ENCODE assay signal across 10 cellular contexts in the genomic region with DNA sequence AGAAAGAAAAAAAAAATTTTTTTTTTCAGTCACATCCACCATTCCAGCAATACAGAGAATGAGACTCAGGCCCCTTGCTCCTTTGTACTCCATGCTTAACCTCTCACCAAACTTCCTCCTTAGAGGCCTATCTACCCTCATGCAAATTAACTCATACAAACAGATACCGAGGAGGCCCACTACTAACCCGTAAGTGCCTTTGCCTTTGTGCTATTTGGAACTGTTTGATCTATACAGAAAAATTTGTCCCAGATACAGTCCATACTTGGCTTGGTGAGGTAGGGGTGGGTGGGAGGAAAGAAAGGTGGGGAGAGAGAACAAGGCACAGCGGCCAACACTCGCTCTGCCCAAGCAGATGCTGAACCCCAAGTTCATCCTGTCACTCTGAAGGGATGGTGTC.
DNase-seq lines count a peak whose midpoint lies in the region; ATAC-seq and TF ChIP-seq lines count a peak whose summit lies in the region.
"Had no signal": no experiment of that assay in that cellular context is flagged by ENCODE, and none has a peak within 500 bp of the region (broad histone marks: within the 10 kb centered on the region; RNA-seq: fewer than 3 reads in every experiment).

No MANE protein-coding gene starts in this region.

- H3K36me3 Mint-ChIP-seq in Caco-2 (ENCODE audit: insufficient read depth, unreplicated experiment): peaks cover 5% of the 10 kb centered on the region
- H3K36me3 Mint-ChIP-seq: CD4-positive, CD25-positive, alpha-beta regulatory T cell had no signal

- no peak for TF ChIP-seq CTCF in Caco-2 (IDR thresholded peaks at IDR 0.05; ENCODE audit: insufficient read depth in 1 of 2, low read depth in 1 of 2, low read length in 1 of 2, severe bottlenecking in 1 of 2, unreplicated experiment in 1 of 2)

- BruUV-seq in Caco-2 (replicated peaks; lab: Mats Ljungman, UMichigan): no TSS peak

- 81 to 87% methylated on average over 4 of the region's 4 CpGs for WGBS in esophagus, 2 donors

- intact Hi-C loops in Caco-2 (cut with micrococcal nuclease; ENCODE audit: unreplicated experiment): loop anchor here (1.0 to 10.0 kb wide), 4 partner anchors 32 to 98 kb away; partner anchors contain the start of gene DUSP5

- H3K36me3 ChIP-seq in Caco-2 (ENCODE audit: control insufficient read depth, insufficient read depth, low read length): no peaks in the 10 kb centered on the region
- H3K36me3 ChIP-seq in esophagus (ENCODE audit: control insufficient read depth in 2 of 2, insufficient read depth in 2 of 2, low read length in 1 of 2): no peaks in the 10 kb centered on the region

- H3K27me3 Mint-ChIP-seq in Caco-2 (ENCODE audit: insufficient read depth, unreplicated experiment): no peaks in the 10 kb centered on the region

- POLR2A ChIA-PET in Caco-2 (lab: Charles Lee): no interaction called here

- H3K4me3 ChIP-seq in Caco-2 (ENCODE audit: low read depth, low read length) (no peak overlapping the region), esophagus (ENCODE audit: low read depth in 1 of 2, low read length in 2 of 2) (no peak overlapping the region)

- H3K4me1 ChIP-seq in Caco-2 (peaks cover 100% of the 10 kb centered on the region), esophagus (ENCODE audit: control insufficient read depth in 2 of 2, insufficient read depth in 2 of 2, low read length in 1 of 2) (peaks cover 3 to 27% of the 10 kb centered on the region in 2 donors)

- peak overlapping the region; percentile 96 for H3K27ac Mint-ChIP-seq in Caco-2 (ENCODE audit: unreplicated experiment)
- H3K27ac Mint-ChIP-seq: activated CD8-positive, alpha-beta T cell treated with anti-CD3 and anti-CD28 coated beads, Interleukin-2, amount 10 ng/mL, durations not matched to agents 7 days and 5 days had no signal

- H3K4me3 Mint-ChIP-seq in Caco-2 (ENCODE audit: unreplicated experiment): no peak overlapping the region
- H3K4me3 Mint-ChIP-seq: activated CD8-positive, alpha-beta T cell treated with anti-CD3 and anti-CD28 coated beads, Interleukin-2, amount 10 ng/mL, durations not matched to agents 7 days and 5 days; CD4-positive, CD25-positive, alpha-beta regulatory T cell had no signal

- H3K27me3 ChIP-seq in Caco-2 (replicated peaks; ENCODE audit: control insufficient read depth, insufficient read depth, low read length): no peaks in the 10 kb centered on the region
- H3K27me3 ChIP-seq in esophagus (ENCODE audit: control insufficient read depth in 1 of 2, insufficient read depth in 2 of 2, low read length in 2 of 2): no peaks in the 10 kb centered on the region

- peaks cover 67% of the 10 kb centered on the region for H3K4me1 Mint-ChIP-seq in Caco-2 (ENCODE audit: low read depth, unreplicated experiment)

- DNase-seq in Caco-2: no peak
- no peak for DNase-seq in middle frontal gyrus (ENCODE audit: extremely low spot score, low spot score)
- no peak for DNase-seq in activated effector memory CD4-positive, alpha-beta T cell treated with anti-CD3 and anti-CD28 coated beads, Interleukin-2, amount 50 U/mL, for 16 hours
- DNase-seq in iPS-NIHi7 (ENCODE audit: extremely low spot score): no peak
- DNase-seq in globus pallidus (ENCODE audit: low spot score): no peak
- DNase-seq: activated CD8-positive, alpha-beta T cell treated with anti-CD3 and anti-CD28 coated beads, Interleukin-2, amount 10 ng/mL, durations not matched to agents 7 days and 5 days; CD4-positive, CD25-positive, alpha-beta regulatory T cell had no signal

- peak overlapping the region; percentile 51 to 84 for H3K27ac ChIP-seq in esophagus (ENCODE audit: low read depth in 2 of 2, low read length in 1 of 2)

- CTCF ChIA-PET in Caco-2 (lab: Charles Lee): no interaction called here

- H3K9me3 ChIP-seq in Caco-2 (no peaks in the 10 kb centered on the region; the same call in 1 of the 2 replicates), esophagus (ENCODE audit: control insufficient read depth in 2 of 2, insufficient read depth in 1 of 2, low read depth in 1 of 2, low read length in 1 of 2) (no peaks in the 10 kb centered on the region)

- no peaks in the 10 kb centered on the region for H3K9me3 Mint-ChIP-seq in Caco-2 (ENCODE audit: unreplicated experiment)
- H3K9me3 Mint-ChIP-seq: CD4-positive, CD25-positive, alpha-beta regulatory T cell had no signal

- ATAC-seq in GM21367 (IDR thresholded peaks at IDR 0.05; ENCODE audit: unreplicated experiment) (peak; percentile 22), HG03469 (IDR thresholded peaks at IDR 0.05; ENCODE audit: unreplicated experiment) (peak; percentile 37)
- ATAC-seq: activated CD8-positive, alpha-beta T cell treated with anti-CD3 and anti-CD28 coated beads, Interleukin-2, amount 10 ng/mL, durations not matched to agents 7 days and 5 days had no signal
